ENCODE assay signal across 8 cellular contexts in the genomic region with DNA sequence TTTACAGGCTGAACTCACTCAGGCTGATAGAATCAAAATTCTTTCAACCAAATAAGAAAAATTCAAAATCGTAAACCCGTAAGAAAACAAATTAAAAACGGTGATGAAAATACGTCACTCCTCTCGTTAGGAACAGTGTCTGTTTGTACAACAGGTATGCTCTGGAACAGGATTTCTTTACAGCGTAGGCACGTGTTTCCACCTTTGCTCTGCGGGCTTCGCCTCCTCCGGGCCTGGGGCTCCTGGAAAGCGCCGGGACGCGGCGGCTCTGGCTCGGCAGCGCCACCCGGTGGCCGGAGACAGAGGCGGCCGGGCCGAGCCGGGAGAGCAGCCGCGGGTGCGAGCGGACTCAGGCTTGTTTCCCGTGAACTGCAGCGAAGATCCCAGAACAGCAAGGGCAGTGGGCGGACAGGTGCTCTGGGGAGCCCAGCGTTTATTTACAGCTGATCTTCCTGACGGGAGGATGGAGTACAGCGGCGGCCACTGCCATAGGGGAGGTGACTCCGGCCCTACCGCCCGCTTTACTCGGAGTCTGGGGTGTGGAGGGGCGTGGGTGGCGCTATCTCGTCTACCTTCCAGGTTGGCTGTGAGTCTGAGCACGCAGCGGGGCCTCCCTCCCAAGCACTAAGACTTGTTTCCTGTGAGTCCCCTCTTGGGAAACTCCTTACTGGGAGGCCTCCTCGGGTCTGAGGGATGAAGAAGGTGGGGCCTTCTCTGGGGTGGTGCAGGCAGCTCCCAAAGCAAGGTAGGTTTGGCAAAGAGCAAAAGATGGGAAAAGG. TPM values are rescaled to one million over a fixed set of nuclear protein-coding genes. Genes with fewer than 3 reads are reported as not detected.
DNase-seq lines count a peak whose midpoint lies in the region; ATAC-seq, FAIRE-seq and TF ChIP-seq lines count a peak whose summit lies in the region.

No MANE protein-coding gene starts in this region.

- H3K36me3 ChIP-seq in kidney (ENCODE audit: control insufficient read depth in 1 of 2, insufficient read depth in 2 of 2, low read length in 2 of 2), result peaks cover 27 to 42% of the 10 kb centered on the region in 2 donors

- FAIRE-seq in kidney (lab: Jason Lieb, UNC) (no peak), H54 (lab: Jason Lieb, UNC) (no peak)

- peaks cover 3 to 5% of the 10 kb centered on the region in 2 donors for H3K4me1 ChIP-seq in kidney (ENCODE audit: control insufficient read depth in 1 of 2, insufficient read depth in 1 of 2, low read depth in 1 of 2, low read length in 2 of 2)

- H3K9ac ChIP-seq in kidney (ENCODE audit: low read length in 2 of 2), result no peak overlapping the region

- DNase-seq in AG10803 (ENCODE audit: low read depth) (no peak), HuH-7 (ENCODE audit: low spot score) (peak; percentile 77), T-helper 9 cell (peak; percentile 58), astrocyte of the hippocampus (ENCODE audit: low read depth, low spot score) (peak; percentile 77), kidney (peak; percentile 78), H54 (ENCODE audit: insufficient read length, low spot score) (no peak)
- DNase-seq in stimulated activated CD4-positive, alpha-beta T cell treated with anti-CD3 and anti-CD28 coated beads, Interleukin-4, amount 100 ng/mL, for 24 hours, result peak; percentile 53

- no peak overlapping the region for H3K27ac ChIP-seq in kidney (ENCODE audit: low read depth in 2 of 2, low read length in 2 of 2)

- TF ChIP-seq CTCF in AG10803 (conservative IDR thresholded peaks at IDR 0.05; ENCODE audit: low read length) (peak; percentile 42), kidney (IDR thresholded peaks at IDR 0.05; ENCODE audit: borderline replicate concordance, extremely low read depth, insufficient read depth) (peak; percentile 83)

- no peaks in the 10 kb centered on the region for H3K9me3 ChIP-seq in kidney (ENCODE audit: control insufficient read depth in 1 of 2, low read length in 2 of 2)

- no peak overlapping the region for H3K4me3 ChIP-seq in AG10803 (ENCODE audit: low read length)
- H3K4me3 ChIP-seq in kidney (ENCODE audit: low read length in 2 of 2), result no peak overlapping the region

- ATAC-seq in GM18520 (IDR thresholded peaks at IDR 0.05; ENCODE audit: unreplicated experiment), result no peak

- no peak for TF ChIP-seq POLR2A in H54 (IDR thresholded peaks at IDR 0.05; ENCODE audit: low read depth, low read length)

- intact Hi-C loops in kidney (cut with DNase I), result loop anchor here (10.0 kb wide), 1 partner anchor 60 kb away; no protein-coding TSS in a partner anchor

RNA-seq across cellular contexts. Expression of a gene that starts 40.5 kb away (rescaled TPM):
- 52.1 TPM for total RNA-seq in kidney
- 9.4 TPM for polyA plus RNA-seq in kidney (ENCODE audit: insufficient read depth, low read depth, low replicate concordance)

Comparison
In these comparisons a context has a peak if more than half of its experiments do, and no peak if none do; other contexts are left out.
1. DNase-seq: peak in HuH-7 (single experiment), T-helper 9 cell (single experiment), astrocyte of the hippocampus (single experiment), kidney (single experiment) and stimulated activated CD4-positive, alpha-beta T cell treated with anti-CD3 and anti-CD28 coated beads, Interleukin-4, amount 100 ng/mL, for 24 hours (single experiment); none in AG10803 (single experiment) and H54 (single experiment).